ENCODE assay signal across 26 cellular contexts in the genomic region with DNA sequence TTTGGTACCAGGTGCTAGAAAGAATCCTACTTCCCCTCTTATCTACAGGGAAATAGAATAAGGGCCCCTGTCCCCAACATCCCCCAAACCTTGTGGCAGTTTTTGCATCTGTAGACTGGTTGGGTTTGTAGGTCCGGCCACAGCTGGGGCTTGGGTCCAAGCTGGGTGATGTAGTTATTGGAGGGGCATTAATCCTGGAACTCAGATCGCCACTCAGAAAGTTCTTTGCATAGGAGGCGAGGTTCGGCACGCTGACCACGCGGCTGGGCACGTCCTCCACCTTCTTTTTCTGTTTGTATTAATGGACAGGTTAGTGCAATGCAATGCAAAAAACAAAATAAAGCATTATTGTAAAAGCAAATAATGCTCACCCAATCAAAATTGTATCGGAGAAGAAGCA. TPM values are rescaled to one million over a fixed set of nuclear protein-coding genes. Genes with fewer than 3 reads are reported as not detected.
DNase-seq lines count a peak whose midpoint lies in the region; FAIRE-seq and TF ChIP-seq lines count a peak whose summit lies in the region.
"Had no signal": no experiment of that assay in that cellular context is flagged by ENCODE, and none has a peak within 500 bp of the region (broad histone marks: within the 10 kb centered on the region; RNA-seq: fewer than 3 reads in every experiment).

No MANE protein-coding gene starts in this region.

- FAIRE-seq in kidney (lab: Jason Lieb, UNC), result no peak
- FAIRE-seq: A549, GM12878, GM12892, GM18507 had no signal

- H3K4me1 ChIP-seq in left ventricle myocardium inferior (peaks cover 4% of the 10 kb centered on the region), kidney (ENCODE audit: control insufficient read depth in 1 of 2, insufficient read depth in 1 of 2, low read depth in 1 of 2, low read length in 2 of 2) (no peaks in the 10 kb centered on the region)
- H3K4me1 ChIP-seq in effector memory CD4-positive, alpha-beta T cell (ENCODE audit: control insufficient read depth, insufficient read depth, low read length, poor library complexity, severe bottlenecking), result peaks cover 3% of the 10 kb centered on the region
- H3K4me1 ChIP-seq: A549 had no signal

- H3K27me3 ChIP-seq in left ventricle myocardium inferior (ENCODE audit: low read depth), result no peaks in the 10 kb centered on the region
- no peaks in the 10 kb centered on the region for H3K27me3 ChIP-seq in effector memory CD4-positive, alpha-beta T cell (replicated peaks; ENCODE audit: control insufficient read depth, insufficient read depth, low read length, poor library complexity, severe bottlenecking)
- H3K27me3 ChIP-seq: BLaER1 treated with 17β-estradiol and CSF1 and Interleukin-3, amounts not matched to agents 10 nM and 100 nM had no signal

- H3K27ac ChIP-seq in left ventricle myocardium inferior (replicated peaks), result no peak overlapping the region
- H3K27ac ChIP-seq in kidney (ENCODE audit: low read depth in 2 of 2, low read length in 2 of 2), result no peak overlapping the region
- H3K27ac ChIP-seq in effector memory CD4-positive, alpha-beta T cell (ENCODE audit: insufficient read depth, low read length, poor library complexity, severe bottlenecking), result no peak overlapping the region
- H3K27ac ChIP-seq: 22Rv1; A549; BLaER1 treated with 17β-estradiol and CSF1 and Interleukin-3, amounts not matched to agents 10 nM and 100 nM; C4-2B had no signal

- intact Hi-C loops in cardiac septum (cut with DNase I), result no loop called here
- intact Hi-C loops in left ventricle myocardium inferior (cut with micrococcal nuclease), result no loop called here
- intact Hi-C loops in kidney (cut with DNase I), result no loop called here

- H3K36me3 ChIP-seq in left ventricle myocardium inferior (peaks cover 68% of the 10 kb centered on the region), kidney (ENCODE audit: control insufficient read depth in 1 of 2, insufficient read depth in 2 of 2, low read length in 2 of 2) (peaks cover 18 to 25% of the 10 kb centered on the region in 2 donors)
- H3K36me3 ChIP-seq in effector memory CD4-positive, alpha-beta T cell (ENCODE audit: control insufficient read depth, insufficient read depth, low read length), result peaks cover 41% of the 10 kb centered on the region

- no peak overlapping the region for H3K9ac ChIP-seq in kidney (ENCODE audit: low read length in 2 of 2)
- H3K9ac ChIP-seq: BLaER1 treated with 17β-estradiol and CSF1 and Interleukin-3, amounts not matched to agents 10 nM and 100 nM had no signal

- no peak for TF ChIP-seq CTCF in left ventricle myocardium inferior (IDR thresholded peaks at IDR 0.05; ENCODE audit: borderline replicate concordance)
- no peak for TF ChIP-seq CTCF in kidney (IDR thresholded peaks at IDR 0.05; ENCODE audit: borderline replicate concordance, extremely low read depth, insufficient read depth)

- DNase-seq in cardiac septum (ENCODE audit: low spot score), result peak; percentile 50
- no peak for DNase-seq in left ventricle myocardium inferior
- DNase-seq in kidney, result peak; percentile 25
- peak; percentile 51 for DNase-seq in mesenteric fat pad (ENCODE audit: low spot score)
- DNase-seq in stimulated activated CD8-positive, alpha-beta memory T cell treated with anti-CD3 and anti-CD28 coated beads, Interleukin-4, amount 100 ng/mL, for 48 hours, result peak; percentile 16
- no peak for DNase-seq in effector memory CD4-positive, alpha-beta T cell
- DNase-seq in NCI-H345 treated with DMSO at 0.1 percent for 48 hours (lab: John Stamatoyannopoulos, UW; ENCODE audit: unreplicated experiment), result no peak
- DNase-seq in superior temporal gyrus (ENCODE audit: extremely low spot score), result no peak
- DNase-seq: AML-193; CD4-positive, alpha-beta memory T cell; CD8-positive, alpha-beta memory T cell; COR-L47; DMS 273 treated with DMSO at 0.1 percent for 48 hours; DMS153; DMS53; DMS79; DND-41; EL; GDM1 had no signal

- H3K4me3 ChIP-seq in left ventricle myocardium inferior (no peak overlapping the region), kidney (ENCODE audit: low read length in 2 of 2) (no peak overlapping the region)
- H3K4me3 ChIP-seq in effector memory CD4-positive, alpha-beta T cell (ENCODE audit: insufficient read depth, low read depth, low read length, poor library complexity, severe bottlenecking), result no peak overlapping the region
- H3K4me3 ChIP-seq: A549; BLaER1 treated with 17β-estradiol and CSF1 and Interleukin-3, amounts not matched to agents 10 nM and 100 nM; GM12878 had no signal

- H3K9me3 ChIP-seq in left ventricle myocardium inferior (replicated peaks), result no peaks in the 10 kb centered on the region
- no peaks in the 10 kb centered on the region for H3K9me3 ChIP-seq in kidney (ENCODE audit: control insufficient read depth in 1 of 2, low read length in 2 of 2)
- no peaks in the 10 kb centered on the region for H3K9me3 ChIP-seq in effector memory CD4-positive, alpha-beta T cell (ENCODE audit: control insufficient read depth, low read length)
- H3K9me3 ChIP-seq: A549 had no signal

RNA-seq across cellular contexts. Expression of gene MED28, which starts 19.2 kb away (rescaled TPM):
- total RNA-seq in cardiac septum (21.7 TPM), left ventricle myocardium inferior (18.1 TPM), kidney (45.2 TPM), mesenteric fat pad (30.7 TPM)
- 26.1 TPM for polyA plus RNA-seq in kidney (ENCODE audit: insufficient read depth, low read depth, low replicate concordance)

RNA-seq across cellular contexts. Expression of gene LAP3, which starts 56.6 kb away (rescaled TPM):
- total RNA-seq in cardiac septum (58.9 TPM), left ventricle myocardium inferior (52.7 TPM), kidney (108 TPM), mesenteric fat pad (110 TPM)
- 123 TPM for polyA plus RNA-seq in kidney (ENCODE audit: insufficient read depth, low read depth, low replicate concordance)

Comparison
In these comparisons a context has a peak if more than half of its experiments do, and no peak if none do; other contexts are left out.
1. DNase-seq: peak in cardiac septum (single experiment), kidney (single experiment), mesenteric fat pad (single experiment) and stimulated activated CD8-positive, alpha-beta memory T cell treated with anti-CD3 and anti-CD28 coated beads, Interleukin-4, amount 100 ng/mL, for 48 hours (single experiment); none in left ventricle myocardium inferior (single experiment), effector memory CD4-positive, alpha-beta T cell (0 of 3), NCI-H345 treated with DMSO at 0.1 percent for 48 hours (single experiment) and superior temporal gyrus (single experiment).